In the genomic region with DNA sequence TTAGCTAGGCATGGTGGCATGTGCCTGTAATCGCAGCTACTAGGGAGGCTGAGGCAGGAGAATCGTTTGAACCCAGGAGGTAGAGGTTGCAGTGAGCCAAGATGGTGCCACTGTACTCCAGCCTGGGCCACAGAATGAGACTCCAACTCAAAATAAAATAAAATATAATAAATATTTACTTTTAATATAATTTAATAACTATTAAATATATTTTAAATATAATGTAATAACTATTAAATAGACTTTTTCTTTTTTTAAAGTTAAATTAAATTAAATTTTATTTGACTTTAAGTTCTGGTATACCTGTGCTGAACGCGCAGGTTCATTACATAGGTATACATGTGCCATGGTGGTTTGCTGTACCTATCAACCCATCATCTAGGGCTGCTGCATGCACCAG, we compare ENCODE assay signal across 14 cellular contexts. TPM values are rescaled to one million over a fixed set of nuclear protein-coding genes. Genes with fewer than 3 reads are reported as not detected.
"Had no signal": no experiment of that assay in that cellular context is flagged by ENCODE, and none has a peak within 500 bp of the region (broad histone marks: within the 10 kb centered on the region; RNA-seq: fewer than 3 reads in every experiment).

No MANE protein-coding gene starts in this region.

RNA-seq across cellular contexts. Expression of a gene that starts 1.9 kb away (rescaled TPM):
- total RNA-seq: hepatocyte; kidney epithelial cell; left ventricle myocardium inferior; left ventricle myocardium superior; mammary epithelial cell; mesothelial cell of epicardium; mononuclear cell; myocyte; naive thymus-derived CD4-positive, alpha-beta T cell had no signal

RNA-seq across cellular contexts. Expression of a gene that starts 14.5 kb away (rescaled TPM):
- total RNA-seq: kidney epithelial cell; left cardiac atrium; left ventricle myocardium inferior; left ventricle myocardium superior; lower leg skin; lung microvascular endothelial cell; mammary epithelial cell; mesenteric fat pad; mesothelial cell of epicardium; mononuclear cell; myocyte; naive thymus-derived CD4-positive, alpha-beta T cell had no signal

RNA-seq across cellular contexts. Expression of a gene that starts 29.4 kb away (rescaled TPM):
- total RNA-seq: kidney epithelial cell; mammary epithelial cell; mesothelial cell of epicardium; mononuclear cell; myocyte; naive thymus-derived CD4-positive, alpha-beta T cell had no signal

RNA-seq across cellular contexts. Expression of a gene that starts 34.6 kb away (rescaled TPM):
- total RNA-seq: hepatocyte; kidney epithelial cell; left lung; left ventricle myocardium inferior; left ventricle myocardium superior; lung microvascular endothelial cell; mammary epithelial cell; mesenteric fat pad; mesothelial cell of epicardium; mononuclear cell; myocyte; naive thymus-derived CD4-positive, alpha-beta T cell had no signal

RNA-seq across cellular contexts. Expression of a gene that starts 48.2 kb away (rescaled TPM):
- total RNA-seq: kidney epithelial cell; lung microvascular endothelial cell; mammary epithelial cell; mesothelial cell of epicardium; myocyte; naive thymus-derived CD4-positive, alpha-beta T cell had no signal
